2 cellular contexts compared by ENCODE assay signal in genomic region chr4:176032454-176032853, GRCh38.
A peak's percentile ranks its signal among the peaks of the same experiment; 100 is the strongest.
TF ChIP-seq lines count a peak whose summit lies in the region.

No MANE protein-coding gene starts in this region.

TF ChIP-seq in HEK293, 187 proteins besides CTCF, POLR2A, EP300 and RAD21:
- TF ChIP-seq ZNF157 (tag by site-specific recombination; IDR thresholded peaks at IDR 0.05), result no peak
- TF ChIP-seq ZNF366 (tag by site-specific recombination; conservative IDR thresholded peaks at IDR 0.05), result peak; percentile 91
- TF ChIP-seq ZBTB17 (tag by site-specific recombination; IDR thresholded peaks at IDR 0.05), result peak; percentile 86

TF ChIP-seq in K562, 482 proteins besides CTCF, POLR2A, EP300 and RAD21:
- TF ChIP-seq ZBTB5 (IDR thresholded peaks at IDR 0.05) (no peak), CREBBP (IDR thresholded peaks at IDR 0.05; ENCODE audit: low read depth, low read length) (peak; percentile 27), ATF2 (CRISPR knock-in tag; IDR thresholded peaks at IDR 0.05) (no peak), ZNF584 (CRISPR knock-in tag; IDR thresholded peaks at IDR 0.05; ENCODE audit: low read depth) (no peak)
